Comparison of ENCODE assay signal across 12 cellular contexts in genomic region chr20:1871807-1872455, GRCh38. TPM values are rescaled to one million over a fixed set of nuclear protein-coding genes. Genes with fewer than 3 reads are reported as not detected.
DNase-seq lines count a peak whose midpoint lies in the region; ATAC-seq and TF ChIP-seq lines count a peak whose summit lies in the region.
"Had no signal": no experiment of that assay in that cellular context is flagged by ENCODE, and none has a peak within 500 bp of the region (broad histone marks: within the 10 kb centered on the region; RNA-seq: fewer than 3 reads in every experiment).

No MANE protein-coding gene starts in this region.

- H3K36me3 Mint-ChIP-seq in CD4-positive, CD25-positive, alpha-beta regulatory T cell = no peaks in the 10 kb centered on the region
- H3K36me3 Mint-ChIP-seq in IgD-negative memory B cell = no peaks in the 10 kb centered on the region
- no peaks in the 10 kb centered on the region for H3K36me3 Mint-ChIP-seq in memory B cell
- no peaks in the 10 kb centered on the region for H3K36me3 Mint-ChIP-seq in osteocyte (ENCODE audit: unreplicated experiment)
- H3K36me3 Mint-ChIP-seq: CD8-positive, alpha-beta T cell had no signal

- no peak overlapping the region for H3K27ac Mint-ChIP-seq in CD4-positive, CD25-positive, alpha-beta regulatory T cell
- peak overlapping the region; percentile 4 to 91 (median 87) for H3K27ac Mint-ChIP-seq in IgD-negative memory B cell
- H3K27ac Mint-ChIP-seq in memory B cell = peak overlapping the region; percentile 72
- no peak overlapping the region for H3K27ac Mint-ChIP-seq in osteocyte (ENCODE audit: unreplicated experiment)
- H3K27ac Mint-ChIP-seq: CD8-positive, alpha-beta T cell had no signal

- in situ Hi-C loops in GM13977 (cut with MboI; ENCODE audit: low pct_unique_long_range_greater_than_20kb, low sequenced_read_pairs, unreplicated experiment) = no loop called here

- TF ChIP-seq CTCF in GM13977 (IDR thresholded peaks at IDR 0.05; ENCODE audit: extremely low read depth, insufficient read depth, missing control alignments) = no peak
- TF ChIP-seq CTCF in osteocyte (IDR thresholded peaks at IDR 0.05) = no peak

- H3K9me3 Mint-ChIP-seq in CD4-positive, CD25-positive, alpha-beta regulatory T cell = peaks cover 0 to 4% (median 0%) of the 10 kb centered on the region in 7 donors
- H3K9me3 Mint-ChIP-seq in IgD-negative memory B cell = no peaks in the 10 kb centered on the region
- H3K9me3 Mint-ChIP-seq in memory B cell = no peaks in the 10 kb centered on the region
- no peaks in the 10 kb centered on the region for H3K9me3 Mint-ChIP-seq in osteocyte (ENCODE audit: unreplicated experiment)
- H3K9me3 Mint-ChIP-seq: CD8-positive, alpha-beta T cell had no signal

- H3K27me3 ChIP-seq in CD4-positive, CD25-positive, alpha-beta regulatory T cell (ENCODE audit: control insufficient read depth, insufficient read depth, low read length) = no peaks in the 10 kb centered on the region

- no peaks in the 10 kb centered on the region for H3K36me3 ChIP-seq in CD4-positive, CD25-positive, alpha-beta regulatory T cell (ENCODE audit: control insufficient read depth, insufficient read depth, low read length)
- H3K36me3 ChIP-seq: prostate gland had no signal

- no peaks in the 10 kb centered on the region for H3K9me3 ChIP-seq in CD4-positive, CD25-positive, alpha-beta regulatory T cell (ENCODE audit: control insufficient read depth in 2 of 2, low read length in 2 of 2)
- H3K9me3 ChIP-seq: prostate gland had no signal

- no peak overlapping the region for H3K4me3 Mint-ChIP-seq in CD4-positive, CD25-positive, alpha-beta regulatory T cell
- H3K4me3 Mint-ChIP-seq in IgD-negative memory B cell (no peak overlapping the region), memory B cell (no peak overlapping the region), osteocyte (ENCODE audit: unreplicated experiment) (no peak overlapping the region)
- H3K4me3 Mint-ChIP-seq: CD8-positive, alpha-beta T cell had no signal

- H3K27ac ChIP-seq in CD4-positive, CD25-positive, alpha-beta regulatory T cell (ENCODE audit: insufficient read depth, low read length, poor library complexity, severe bottlenecking) = no peak overlapping the region
- H3K27ac ChIP-seq: prostate gland had no signal

- DNase-seq in CD4-positive, CD25-positive, alpha-beta regulatory T cell = no peak
- no peak for DNase-seq in memory B cell (ENCODE audit: low spot score in 2 of 2)
- no peak for DNase-seq in GM13977 (ENCODE audit: low spot score)
- DNase-seq in medulla oblongata (ENCODE audit: extremely low spot score) = no peak
- no peak for DNase-seq in osteocyte (ENCODE audit: extremely low spot score, unreplicated experiment)
- DNase-seq: CD8-positive, alpha-beta T cell; NCI-H146; NCI-H774 had no signal

- H3K27me3 Mint-ChIP-seq in CD4-positive, CD25-positive, alpha-beta regulatory T cell = no peaks in the 10 kb centered on the region
- peaks cover 5% of the 10 kb centered on the region for H3K27me3 Mint-ChIP-seq in IgD-negative memory B cell
- H3K27me3 Mint-ChIP-seq in memory B cell = no peaks in the 10 kb centered on the region
- H3K27me3 Mint-ChIP-seq in osteocyte (ENCODE audit: unreplicated experiment) = peaks cover 14% of the 10 kb centered on the region

- no peak overlapping the region for H3K4me3 ChIP-seq in CD4-positive, CD25-positive, alpha-beta regulatory T cell (ENCODE audit: low read depth, low read length)
- H3K4me3 ChIP-seq: prostate gland had no signal

- no peaks in the 10 kb centered on the region for H3K4me1 ChIP-seq in CD4-positive, CD25-positive, alpha-beta regulatory T cell (ENCODE audit: control insufficient read depth, insufficient read depth, low read length, poor library complexity, severe bottlenecking)
- H3K4me1 ChIP-seq: prostate gland had no signal

- no peaks in the 10 kb centered on the region for H3K4me1 Mint-ChIP-seq in CD4-positive, CD25-positive, alpha-beta regulatory T cell
- H3K4me1 Mint-ChIP-seq in IgD-negative memory B cell (peaks cover 18 to 32% (median 24%) of the 10 kb centered on the region in 3 donors), memory B cell (peaks cover 40% of the 10 kb centered on the region), osteocyte (ENCODE audit: unreplicated experiment) (no peaks in the 10 kb centered on the region)

- peak; percentile 39 to 45 for ATAC-seq in CD4-positive, CD25-positive, alpha-beta regulatory T cell (ENCODE audit: low read depth in 2 of 2)
- peak; percentile 53 for ATAC-seq in GM18907 (IDR thresholded peaks at IDR 0.05; ENCODE audit: unreplicated experiment)
- peak; percentile 16 for ATAC-seq in memory B cell (ENCODE audit: low read depth)
- no peak for ATAC-seq in GM19467 (IDR thresholded peaks at IDR 0.05; ENCODE audit: unreplicated experiment)
- ATAC-seq: CD8-positive, alpha-beta T cell had no signal

RNA-seq across cellular contexts. Expression of gene SIRPA, which starts 23.3 kb away (rescaled TPM):
- total RNA-seq in CD4-positive, CD25-positive, alpha-beta regulatory T cell = not detected
- not detected for polyA plus RNA-seq in CD4-positive, CD25-positive, alpha-beta regulatory T cell
- 0.26 TPM for polyA plus RNA-seq in IgD-negative memory B cell
- 12.4 and 13.0 TPM in 2 replicates for total RNA-seq in osteocyte
- total RNA-seq: CD8-positive, alpha-beta T cell had no signal

Comparison
In these comparisons a context has a peak if more than half of its experiments do, and no peak if none do; other contexts are left out.
1. H3K27ac Mint-ChIP-seq: peak in IgD-negative memory B cell (3 of 3) and memory B cell (single experiment); none in CD4-positive, CD25-positive, alpha-beta regulatory T cell (0 of 3) and osteocyte (single experiment).
2. RNA of gene SIRPA, which starts 23.3 kb away (total RNA-seq): 12.4 to 13.0 TPM in osteocyte; not detected in CD4-positive, CD25-positive, alpha-beta regulatory T cell (single experiment); every median in the first group is over 10 times any median in the second.